In genomic region chr1:61053712-61054608, GRCh38 we compare ENCODE assay signal across 8 cellular contexts. TPM values are rescaled to one million over a fixed set of nuclear protein-coding genes. Genes with fewer than 3 reads are reported as not detected.
DNase-seq lines count a peak whose midpoint lies in the region; FAIRE-seq lines count a peak whose summit lies in the region.
"Had no signal": no experiment of that assay in that cellular context is flagged by ENCODE, and none has a peak within 500 bp of the region (broad histone marks: within the 10 kb centered on the region; RNA-seq: fewer than 3 reads in every experiment).

No MANE protein-coding gene starts in this region.

- H3K4me3 ChIP-seq in iPS-18c (ENCODE audit: insufficient read depth, low read depth, low read length) (peak overlapping the region; percentile 41), small intestine (ENCODE audit: low read depth in 1 of 2, low read length in 2 of 2) (peak overlapping the region in 1 of 2 donors; percentile 40)
- H3K4me3 ChIP-seq: SJSA1 had no signal

- peaks cover 67% of the 10 kb centered on the region for H3K27me3 Mint-ChIP-seq in IgD-negative memory B cell

- no peaks in the 10 kb centered on the region for H3K36me3 Mint-ChIP-seq in IgD-negative memory B cell

- no peaks in the 10 kb centered on the region for H3K36me3 ChIP-seq in small intestine (ENCODE audit: control insufficient read depth in 2 of 2, insufficient read depth in 2 of 2, low read length in 2 of 2)
- H3K36me3 ChIP-seq: SJSA1 had no signal

- FAIRE-seq in small intestine (lab: Jason Lieb, UNC) = no peak

- H3K4me3 Mint-ChIP-seq in IgD-negative memory B cell = peak overlapping the region; percentile 73 to 97 (median 83)

- peaks cover 0 to 4% (median 0%) of the 10 kb centered on the region in 3 donors for H3K9me3 Mint-ChIP-seq in IgD-negative memory B cell

- no peak overlapping the region for H3K27ac Mint-ChIP-seq in IgD-negative memory B cell

- H3K4me1 ChIP-seq in small intestine (ENCODE audit: control insufficient read depth in 2 of 2, insufficient read depth in 1 of 2, low read depth in 1 of 2, low read length in 1 of 2) = peaks cover 0 to 10% of the 10 kb centered on the region in 2 donors

- peak overlapping the region in 1 of 2 donors; percentile 66 for H3K27ac ChIP-seq in small intestine (ENCODE audit: low read depth in 1 of 2, low read length in 1 of 2)
- H3K27ac ChIP-seq: SJSA1 had no signal

- peaks cover 15 to 48% (median 20%) of the 10 kb centered on the region in 3 donors for H3K4me1 Mint-ChIP-seq in IgD-negative memory B cell

- H3K9me3 ChIP-seq in iPS-18c (ENCODE audit: control insufficient read depth, insufficient read depth, low read length) (no peaks in the 10 kb centered on the region), small intestine (ENCODE audit: control insufficient read depth, low read depth) (no peaks in the 10 kb centered on the region)
- H3K9me3 ChIP-seq: SJSA1 had no signal

- DNase-seq in anterior cingulate cortex (lab: John Stamatoyannopoulos, UW) (peak in 43 of 58 donors; percentile 17 to 75 (median 38)), small intestine (peak; percentile 28), NCI-H1417 (lab: John Stamatoyannopoulos, UW) (no peak), H4 (ENCODE audit: low spot score) (no peak), germinal center (ENCODE audit: low spot score) (no peak)

- peaks cover 0 to 3% of the 10 kb centered on the region in 2 donors for H3K27me3 ChIP-seq in small intestine (ENCODE audit: control insufficient read depth in 2 of 2, insufficient read depth in 2 of 2, low read length in 2 of 2)

- WGBS in small intestine, 3 donors = 5 to 14% (median 9%) methylated on average over 42 to 55 of the region's 55 CpGs

RNA-seq across cellular contexts. Expression of gene NFIA, which starts 28.4 kb away (rescaled TPM):
- polyA plus RNA-seq in IgD-negative memory B cell = 0.93 TPM
- 1 to 10 TPM; 1.6 to 9.7 (median 2.5) TPM for polyA plus RNA-seq in small intestine
- 3.9 and 7.4 TPM in 2 replicates for total RNA-seq in H4 (2014; rRNA removed; shearing (Covaris generic))

Comparison
In these comparisons a context has a peak if more than half of its experiments do, and no peak if none do; other contexts are left out.
1. DNase-seq: peak in anterior cingulate cortex (43 of 58) and small intestine (single experiment); none in NCI-H1417 (0 of 3), H4 (single experiment) and germinal center (single experiment).